ENCODE assay signal across 8 cellular contexts in genomic region chr5:369151-369939, GRCh38. TPM values are rescaled to one million over a fixed set of nuclear protein-coding genes. Genes with fewer than 3 reads are reported as not detected.
A peak's percentile ranks its signal among the peaks of the same experiment; 100 is the strongest.
DNase-seq lines count a peak whose midpoint lies in the region; ATAC-seq, FAIRE-seq and TF ChIP-seq lines count a peak whose summit lies in the region.
"Had no signal": no experiment of that assay in that cellular context is flagged by ENCODE, and none has a peak within 500 bp of the region (broad histone marks: within the 10 kb centered on the region; RNA-seq: fewer than 3 reads in every experiment).

No MANE protein-coding gene starts in this region.

- H4K20me1 ChIP-seq in astrocyte (ENCODE audit: insufficient read depth, low read length) (no peaks in the 10 kb centered on the region), smooth muscle cell (ENCODE audit: low read depth) (no peaks in the 10 kb centered on the region)

- no peaks in the 10 kb centered on the region for H3F3A ChIP-seq in smooth muscle cell (ENCODE audit: low read depth)

- H3K36me3 Mint-ChIP-seq in astrocyte (ENCODE audit: low read depth, unreplicated experiment) = no peaks in the 10 kb centered on the region

- peaks cover 15% of the 10 kb centered on the region for H3K4me1 Mint-ChIP-seq in astrocyte (ENCODE audit: low read depth, unreplicated experiment)

- H3K9ac ChIP-seq in astrocyte (ENCODE audit: low read length) (peak overlapping the region; percentile 65), smooth muscle cell (ENCODE audit: low read depth) (peak overlapping the region; percentile 41)

- DNase-seq in astrocyte (ENCODE audit: low read depth) = peak; percentile 25
- DNase-seq in smooth muscle cell (lab: John Stamatoyannopoulos, UW; ENCODE audit: unreplicated experiment) = no peak
- no peak for DNase-seq in kidney tubule cell (ENCODE audit: low spot score)

- no peak overlapping the region for H3K4me3 Mint-ChIP-seq in astrocyte (ENCODE audit: unreplicated experiment)

- H3K27ac ChIP-seq in astrocyte (ENCODE audit: low read depth, low read length) (peak overlapping the region; percentile 82), smooth muscle cell (ENCODE audit: low read depth) (peak overlapping the region; percentile 88)

- no peak for TF ChIP-seq CTCF in astrocyte (IDR thresholded peaks at IDR 0.05; ENCODE audit: insufficient read depth, low read depth, low read length)
- no peak for TF ChIP-seq CTCF in smooth muscle cell (IDR thresholded peaks at IDR 0.05; ENCODE audit: borderline replicate concordance, insufficient read depth, poor library complexity, severe bottlenecking)

- H3K9me3 ChIP-seq in astrocyte (ENCODE audit: insufficient read depth, low read depth, low read length) (no peaks in the 10 kb centered on the region), smooth muscle cell (replicated peaks; ENCODE audit: low read depth) (peaks cover 10% of the 10 kb centered on the region)

- H3K4me2 ChIP-seq in astrocyte (ENCODE audit: low read length) = peak overlapping the region; percentile 41
- peak overlapping the region; percentile 13 for H3K4me2 ChIP-seq in smooth muscle cell

- no peak overlapping the region for H3K27ac Mint-ChIP-seq in astrocyte (ENCODE audit: unreplicated experiment)

- H3K27me3 ChIP-seq in astrocyte (ENCODE audit: insufficient read depth, low read length) (no peaks in the 10 kb centered on the region), smooth muscle cell (ENCODE audit: low read depth) (no peaks in the 10 kb centered on the region)

- H3K4me3 ChIP-seq in astrocyte (ENCODE audit: insufficient read depth, low read depth, low read length) = no peak overlapping the region
- no peak overlapping the region for H3K4me3 ChIP-seq in smooth muscle cell

- H2AFZ ChIP-seq in astrocyte (ENCODE audit: low read depth, low read length) = no peak overlapping the region
- H2AFZ ChIP-seq in smooth muscle cell (ENCODE audit: low read depth) = no peak overlapping the region

- ATAC-seq in GM19023 (IDR thresholded peaks at IDR 0.05; ENCODE audit: unreplicated experiment) (peak; percentile 18), HG03135 (IDR thresholded peaks at IDR 0.05; ENCODE audit: unreplicated experiment) (peak; percentile 33), HG02588 (IDR thresholded peaks at IDR 0.05; ENCODE audit: unreplicated experiment) (no peak), GM21515 (IDR thresholded peaks at IDR 0.05; ENCODE audit: unreplicated experiment) (no peak)

- peaks cover 45% of the 10 kb centered on the region for H3K4me1 ChIP-seq in astrocyte (ENCODE audit: insufficient read depth, low read length)
- peaks cover 4% of the 10 kb centered on the region for H3K4me1 ChIP-seq in smooth muscle cell (ENCODE audit: low read depth)

- WGBS in smooth muscle cell (ENCODE audit: low lambda C conversion rate) = 82% methylated on average over 17 of the region's 17 CpGs

- peaks cover 8% of the 10 kb centered on the region for H3K27me3 Mint-ChIP-seq in astrocyte (ENCODE audit: low read depth, unreplicated experiment)

- no peaks in the 10 kb centered on the region for H3K9me3 Mint-ChIP-seq in astrocyte (ENCODE audit: unreplicated experiment)

- FAIRE-seq in astrocyte (lab: Jason Lieb, UNC) = no peak
- FAIRE-seq: H1 had no signal

- no peaks in the 10 kb centered on the region for H3K36me3 ChIP-seq in astrocyte (ENCODE audit: insufficient read depth, low read length)
- H3K36me3 ChIP-seq in smooth muscle cell (ENCODE audit: low read depth) = peaks cover 12% of the 10 kb centered on the region

- H3K79me2 ChIP-seq in astrocyte (ENCODE audit: insufficient read depth, low read length) = peaks cover 5% of the 10 kb centered on the region
- H3K79me2 ChIP-seq in smooth muscle cell (ENCODE audit: low read depth) = no peaks in the 10 kb centered on the region

RNA-seq across cellular contexts. Expression of gene AHRR, which starts 47.8 kb away (rescaled TPM):
- total RNA-seq in astrocyte (8.6 and 10.5 TPM in 2 replicates), smooth muscle cell (14.4 and 23.4 TPM in 2 replicates)
- 18.2 and 20.8 TPM in 2 replicates for polyA plus RNA-seq in smooth muscle cell

Comparison
In these comparisons a context has a peak if more than half of its experiments do, and no peak if none do; other contexts are left out.
1. ATAC-seq: peak in GM19023 (single experiment) and HG03135 (single experiment); none in HG02588 (single experiment) and GM21515 (single experiment).